Comparison of ENCODE assay signal across 30 cellular contexts in genomic region chr2:140972724-140973123, GRCh38.
"Had no signal": no experiment of that assay in that cellular context is flagged by ENCODE, and none has a peak within 500 bp of the region (broad histone marks: within the 10 kb centered on the region; RNA-seq: fewer than 3 reads in every experiment).

No MANE protein-coding gene starts in this region.

- H3K36me3 ChIP-seq: adrenal gland, brain microvascular endothelial cell, breast epithelium, WERI-Rb-1 had no signal

- DNase-seq: activated CD4-positive, alpha-beta memory T cell treated with anti-CD3 and anti-CD28 coated beads for 36 hours; activated CD4-positive, alpha-beta T cell treated with anti-CD3 and anti-CD28 coated beads for 1 hour; activated CD4-positive, alpha-beta T cell treated with anti-CD3 and anti-CD28 coated beads for 36 hours; activated CD4-positive, alpha-beta T cell treated with anti-CD3 and anti-CD28 coated beads for 48 hours; activated CD4-positive, alpha-beta T cell treated with anti-CD3 and anti-CD28 coated beads, Interleukin-2, amount 10 ng/mL, durations not matched to agents 7 days and 5 days; activated CD4-positive, alpha-beta T cell treated with anti-CD3 and anti-CD28 coated beads, Interleukin-2, amount 50 U/mL, for 4 hours; activated CD4-positive, CD25-positive, alpha-beta regulatory T cell; activated CD8-positive, alpha-beta memory T cell treated with anti-CD3 and anti-CD28 coated beads, Interleukin-2, amount 50 U/mL, for 4 hours; activated CD8-positive, alpha-beta T cell treated with anti-CD3 and anti-CD28 coated beads for 36 hours; activated effector memory CD4-positive, alpha-beta T cell treated with anti-CD3 and anti-CD28 coated beads, Interleukin-2, amount 50 U/mL, for 16 hours; activated gamma-delta T cell treated with Interleukin-2 at 50 U/mL for 16 hours; activated naive CD4-positive, alpha-beta T cell; activated naive CD4-positive, alpha-beta T cell treated with anti-CD3 and anti-CD28 coated beads for 36 hours; activated naive CD4-positive, alpha-beta T cell treated with anti-CD3 and anti-CD28 coated beads, Interleukin-2, amount 50 U/mL, for 16 hours; activated naive CD8-positive, alpha-beta T cell treated with anti-CD3 and anti-CD28 coated beads for 36 hours; activated T-cell treated with anti-CD3 and anti-CD28 coated beads for 4 hours; activated T-cell treated with anti-CD3 and anti-CD28 coated beads, Interleukin-2, amount 50 U/mL, for 1 hour; activated T-cell treated with anti-CD3 and anti-CD28 coated beads, Interleukin-2, amount 50 U/mL, for 4 hours; activated T-cell treated with anti-CD3 and anti-CD28 coated beads, Interleukin-2, amount 50 U/mL, for 72 hours; adrenal gland; amniotic stem cell; aorta; body of pancreas; brain microvascular endothelial cell; central memory CD4-positive, alpha-beta T cell; T-helper 1 cell; T-helper 2 cell; T-helper 9 cell; WERI-Rb-1 had no signal

- H3K9me3 ChIP-seq: adrenal gland, body of pancreas, breast epithelium had no signal

- H3K27me3 ChIP-seq: adrenal gland, body of pancreas, brain microvascular endothelial cell, breast epithelium had no signal

- H3K4me3 ChIP-seq: adrenal gland, body of pancreas, breast epithelium had no signal

- H3K27ac ChIP-seq: adrenal gland, body of pancreas, brain microvascular endothelial cell, breast epithelium, WERI-Rb-1 had no signal

- H3K4me1 ChIP-seq: adrenal gland, body of pancreas, breast epithelium had no signal
